In genomic region chr20:52536841-52537400, GRCh38 we compare ENCODE assay signal across 19 cellular contexts.
"Had no signal": no experiment of that assay in that cellular context is flagged by ENCODE, and none has a peak within 500 bp of the region (broad histone marks: within the 10 kb centered on the region; RNA-seq: fewer than 3 reads in every experiment).

No MANE protein-coding gene starts in this region.

- H3K4me3 Mint-ChIP-seq: activated CD4-positive, alpha-beta T cell treated with anti-CD3 and anti-CD28 coated beads, Interleukin-2, amount 10 ng/mL, durations not matched to agents 7 days and 5 days; activated CD8-positive, alpha-beta T cell treated with anti-CD3 and anti-CD28 coated beads, Interleukin-2, amount 10 ng/mL, durations not matched to agents 7 days and 5 days; activated naive CD4-positive, alpha-beta T cell treated with anti-CD3 and anti-CD28 coated beads for 36 hours; activated T-cell treated with anti-CD3 and anti-CD28 coated beads, Interleukin-2, amount 50 U/mL, for 4 hours; stimulated activated naive CD8-positive, alpha-beta T cell treated with anti-CD3 and anti-CD28 coated beads, Interleukin-15, Interleukin-2, amounts not matched to agents 100 ng/mL and 50 ng/mL, for 24 hours had no signal

- H3K9me3 Mint-ChIP-seq: activated naive CD4-positive, alpha-beta T cell treated with anti-CD3 and anti-CD28 coated beads for 36 hours; stimulated activated naive CD8-positive, alpha-beta T cell treated with anti-CD3 and anti-CD28 coated beads, Interleukin-15, Interleukin-2, amounts not matched to agents 100 ng/mL and 50 ng/mL, for 24 hours had no signal

- H3K27me3 Mint-ChIP-seq: activated CD4-positive, alpha-beta T cell treated with anti-CD3 and anti-CD28 coated beads, Interleukin-2, amount 10 ng/mL, durations not matched to agents 7 days and 5 days; stimulated activated naive CD8-positive, alpha-beta T cell treated with anti-CD3 and anti-CD28 coated beads, Interleukin-15, Interleukin-2, amounts not matched to agents 100 ng/mL and 50 ng/mL, for 24 hours had no signal

- DNase-seq: activated CD4-positive, alpha-beta T cell treated with anti-CD3 and anti-CD28 coated beads, Interleukin-2, amount 10 ng/mL, durations not matched to agents 7 days and 5 days; activated CD8-positive, alpha-beta memory T cell treated with anti-CD3 and anti-CD28 coated beads, Interleukin-2, amount 50 U/mL, for 4 hours; activated CD8-positive, alpha-beta T cell treated with anti-CD3 and anti-CD28 coated beads, Interleukin-2, amount 10 ng/mL, durations not matched to agents 7 days and 5 days; activated naive CD4-positive, alpha-beta T cell treated with anti-CD3 and anti-CD28 coated beads for 36 hours; activated T-cell treated with anti-CD3 and anti-CD28 coated beads, Interleukin-2, amount 50 U/mL, for 4 hours; cortex of kidney; left colon; midbrain; stimulated activated CD4-positive, alpha-beta T cell treated with anti-CD3 and anti-CD28 coated beads, Interleukin-2, amount 100 ng/mL, for 24 hours; T-helper 1 cell; T-helper 9 cell; transverse colon; uterus had no signal

- H3K4me1 Mint-ChIP-seq: activated CD4-positive, alpha-beta T cell treated with anti-CD3 and anti-CD28 coated beads, Interleukin-2, amount 10 ng/mL, durations not matched to agents 7 days and 5 days had no signal

- H3K4me3 ChIP-seq: ascending aorta, breast epithelium, right atrium auricular region, suprapubic skin, transverse colon, uterus had no signal

- H3K27me3 ChIP-seq: ascending aorta, breast epithelium, right atrium auricular region, uterus had no signal

- H3K9me3 ChIP-seq: ascending aorta, breast epithelium, right atrium auricular region, suprapubic skin, transverse colon, uterus had no signal

- H3K27ac Mint-ChIP-seq: activated CD4-positive, alpha-beta T cell treated with anti-CD3 and anti-CD28 coated beads, Interleukin-2, amount 10 ng/mL, durations not matched to agents 7 days and 5 days; activated CD8-positive, alpha-beta T cell treated with anti-CD3 and anti-CD28 coated beads, Interleukin-2, amount 10 ng/mL, durations not matched to agents 7 days and 5 days; activated naive CD4-positive, alpha-beta T cell treated with anti-CD3 and anti-CD28 coated beads for 36 hours; progenitor cell of endocrine pancreas; stimulated activated naive CD8-positive, alpha-beta T cell treated with anti-CD3 and anti-CD28 coated beads, Interleukin-15, Interleukin-2, amounts not matched to agents 100 ng/mL and 50 ng/mL, for 24 hours had no signal

- H3K36me3 ChIP-seq: ascending aorta, breast epithelium, right atrium auricular region, suprapubic skin, transverse colon, uterus had no signal

- ATAC-seq: activated CD8-positive, alpha-beta T cell treated with anti-CD3 and anti-CD28 coated beads, Interleukin-2, amount 10 ng/mL, durations not matched to agents 7 days and 5 days; activated T-cell treated with anti-CD3 and anti-CD28 coated beads, Interleukin-2, amount 50 U/mL, for 4 hours; left colon had no signal

- H3K4me1 ChIP-seq: ascending aorta, breast epithelium, right atrium auricular region, suprapubic skin, uterus had no signal

- H3K27ac ChIP-seq: ascending aorta, breast epithelium, right atrium auricular region, suprapubic skin, transverse colon, uterus had no signal
